2 cellular contexts compared by ENCODE assay signal in the genomic region with DNA sequence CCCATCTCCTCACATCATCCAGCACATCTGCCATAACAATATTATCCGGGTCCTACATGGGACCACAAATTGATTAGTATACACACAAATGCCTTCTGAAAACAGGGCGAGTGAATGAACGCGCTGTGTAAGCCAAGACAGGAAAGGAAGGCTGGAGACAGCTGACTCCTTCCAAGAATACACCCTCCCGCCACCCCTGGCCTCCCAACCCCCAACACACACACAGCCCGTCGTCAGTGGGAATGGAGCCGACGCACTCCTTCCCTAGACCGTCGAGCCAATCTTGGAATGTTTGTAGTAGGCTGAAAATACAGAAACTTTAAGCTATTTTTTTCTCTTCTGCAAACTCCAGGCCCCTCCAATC.
TF ChIP-seq lines count a peak whose summit lies in the region.

No MANE protein-coding gene starts in this region.

TF ChIP-seq in IMR-90, 13 proteins besides CTCF, POLR2A, EP300 and RAD21:
- TF ChIP-seq MAZ (IDR thresholded peaks at IDR 0.05; ENCODE audit: borderline replicate concordance, low read depth, low read length) (no peak), USF2 (IDR thresholded peaks at IDR 0.05; ENCODE audit: low read depth, low read length) (no peak), BHLHE40 (IDR thresholded peaks at IDR 0.05; ENCODE audit: low read depth, low read length) (no peak)
- TF ChIP-seq, protein P1, sequence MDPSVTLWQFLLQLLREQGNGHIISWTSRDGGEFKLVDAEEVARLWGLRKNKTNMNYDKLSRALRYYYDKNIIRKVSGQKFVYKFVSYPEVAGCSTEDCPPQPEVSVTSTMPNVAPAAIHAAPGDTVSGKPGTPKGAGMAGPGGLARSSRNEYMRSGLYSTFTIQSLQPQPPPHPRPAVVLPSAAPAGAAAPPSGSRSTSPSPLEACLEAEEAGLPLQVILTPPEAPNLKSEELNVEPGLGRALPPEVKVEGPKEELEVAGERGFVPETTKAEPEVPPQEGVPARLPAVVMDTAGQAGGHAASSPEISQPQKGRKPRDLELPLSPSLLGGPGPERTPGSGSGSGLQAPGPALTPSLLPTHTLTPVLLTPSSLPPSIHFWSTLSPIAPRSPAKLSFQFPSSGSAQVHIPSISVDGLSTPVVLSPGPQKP (IDR thresholded peaks at IDR 0.05; ENCODE audit: borderline replicate concordance, low read depth, low read length), result no peak

TF ChIP-seq in H1, 55 proteins besides CTCF, POLR2A, EP300 and RAD21:
- TF ChIP-seq EZH2 (IDR thresholded peaks at IDR 0.05; ENCODE audit: low read depth, low read length, severe bottlenecking) (no peak), CHD2 (IDR thresholded peaks at IDR 0.05; ENCODE audit: low read length) (no peak), HDAC2 (IDR thresholded peaks at IDR 0.05; ENCODE audit: borderline replicate concordance in 1 of 2, low read depth in 2 of 2, low read length in 2 of 2) (no peak), TEAD4 (IDR thresholded peaks at IDR 0.05; ENCODE audit: low read depth, low read length) (no peak), SP1 (IDR thresholded peaks at IDR 0.05; ENCODE audit: low read depth, low read length) (no peak), POLR2AphosphoS5 (IDR thresholded peaks at IDR 0.05; ENCODE audit: low read depth, low read length) (no peak), GABPA (IDR thresholded peaks at IDR 0.05; ENCODE audit: borderline replicate concordance, insufficient read depth, low read length) (no peak), RXRA (IDR thresholded peaks at IDR 0.05; ENCODE audit: insufficient read depth, low read depth, low read length) (no peak), SIN3A (conservative IDR thresholded peaks at IDR 0.05 in 1 of 2, IDR thresholded peaks at IDR 0.05 in 1 of 2; ENCODE audit: low read depth in 1 of 2, low read length in 2 of 2) (no peak), KDM1A (IDR thresholded peaks at IDR 0.05; ENCODE audit: borderline replicate concordance, low read length) (no peak), NRF1 (IDR thresholded peaks at IDR 0.05; ENCODE audit: low read depth, low read length) (no peak), CTBP2 (IDR thresholded peaks at IDR 0.05; ENCODE audit: borderline replicate concordance, insufficient read depth, insufficient read length, low read length) (no peak), SP2 (IDR thresholded peaks at IDR 0.05; ENCODE audit: low read length) (no peak), ZNF274 (IDR thresholded peaks at IDR 0.05; ENCODE audit: borderline replicate concordance, extremely low read depth, low read length) (no peak), SIX5 (IDR thresholded peaks at IDR 0.05; ENCODE audit: low read depth, low read length) (no peak)
